Comparison of ENCODE assay signal across 10 cellular contexts in the genomic region with DNA sequence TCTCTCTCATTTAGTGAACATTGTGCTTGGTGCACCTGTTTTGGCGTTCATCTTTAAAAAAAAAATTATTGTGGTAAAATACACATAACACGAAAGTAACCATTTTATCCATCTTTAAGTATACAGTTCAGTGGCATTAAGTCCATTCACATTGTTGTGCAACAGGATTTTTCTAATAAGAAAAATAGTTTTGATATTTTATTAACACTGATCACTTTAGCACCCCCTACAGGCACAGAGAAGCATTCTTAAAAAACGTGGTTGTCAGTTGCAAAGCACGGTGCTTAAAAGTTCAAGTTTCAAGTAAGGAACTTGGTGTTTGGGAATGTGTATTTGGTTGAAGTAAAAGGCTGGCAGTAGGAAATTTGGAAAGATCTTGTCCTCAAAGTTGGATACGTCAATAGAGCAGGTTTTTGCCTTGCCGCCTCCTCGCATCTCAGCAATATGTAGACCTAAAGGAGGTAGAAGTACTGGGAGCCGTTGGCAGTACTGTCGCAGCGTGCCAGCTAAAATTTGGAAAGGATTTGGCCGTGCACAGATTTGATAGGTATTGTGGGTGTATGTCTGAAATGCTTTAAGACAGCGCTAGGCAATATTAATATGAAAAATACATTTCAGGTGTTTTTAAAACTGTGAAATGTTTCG.
A peak's percentile ranks its signal among the peaks of the same experiment; 100 is the strongest.
DNase-seq lines count a peak whose midpoint lies in the region; TF ChIP-seq lines count a peak whose summit lies in the region.
"Had no signal": no experiment of that assay in that cellular context is flagged by ENCODE, and none has a peak within 500 bp of the region (broad histone marks: within the 10 kb centered on the region; RNA-seq: fewer than 3 reads in every experiment).

No MANE protein-coding gene starts in this region.

- H3K4me1 ChIP-seq in A673 (ENCODE audit: insufficient read depth, low read length, poor library complexity, severe bottlenecking): no peaks in the 10 kb centered on the region
- no peaks in the 10 kb centered on the region for H3K4me1 ChIP-seq in mesenchymal stem cell (ENCODE audit: control insufficient read depth, insufficient read depth, low read depth, low read length)

- H3K36me3 ChIP-seq in A673 (ENCODE audit: insufficient read depth, low read length, poor library complexity, severe bottlenecking): no peaks in the 10 kb centered on the region
- no peaks in the 10 kb centered on the region for H3K36me3 ChIP-seq in SU-DHL-6 (ENCODE audit: low read length)
- H3K36me3 ChIP-seq in mesenchymal stem cell (ENCODE audit: control insufficient read depth in 1 of 2, insufficient read depth in 2 of 2, low read depth in 1 of 2, low read length in 2 of 2): peaks cover 4 to 28% of the 10 kb centered on the region in 2 experiments

- no peak overlapping the region for H3K18ac ChIP-seq in mesenchymal stem cell (ENCODE audit: low read depth in 1 of 2, low read length in 2 of 2)

- peaks cover 5% of the 10 kb centered on the region for H3K9me3 Mint-ChIP-seq in activated CD4-positive, alpha-beta T cell treated with anti-CD3 and anti-CD28 coated beads, Interleukin-2, amount 10 ng/mL, durations not matched to agents 24 days and 14 days

- H3K9ac ChIP-seq in SU-DHL-6 (ENCODE audit: low read length): no peak overlapping the region
- H3K9ac ChIP-seq in mesenchymal stem cell (ENCODE audit: low read length): no peak overlapping the region

- no peak overlapping the region for H3K4ac ChIP-seq in mesenchymal stem cell (ENCODE audit: low read depth in 1 of 2, low read length in 2 of 2)

- H3K9me3 ChIP-seq in A673 (ENCODE audit: low read depth, low read length, poor library complexity, severe bottlenecking): no peaks in the 10 kb centered on the region
- H3K9me3 ChIP-seq in SU-DHL-6 (ENCODE audit: insufficient read depth, low read length): no peaks in the 10 kb centered on the region
- peaks cover 7% of the 10 kb centered on the region for H3K9me3 ChIP-seq in mesenchymal stem cell (ENCODE audit: control insufficient read depth, low read length)

- H2AFZ ChIP-seq in SU-DHL-6 (ENCODE audit: low read depth, low read length, severe bottlenecking) (no peak overlapping the region), mesenchymal stem cell (ENCODE audit: low read depth, low read length) (no peak overlapping the region)

- H3K4me2 ChIP-seq in SU-DHL-6 (ENCODE audit: low read depth, low read length, poor library complexity, severe bottlenecking): no peak overlapping the region
- no peak overlapping the region for H3K4me2 ChIP-seq in mesenchymal stem cell (ENCODE audit: low read length, poor library complexity, severe bottlenecking)

- 83% methylated on average over 8 of the region's 13 CpGs for WGBS in mesenchymal stem cell

- H2BK12ac ChIP-seq in mesenchymal stem cell (ENCODE audit: low read length in 2 of 2): no peak overlapping the region

- no peaks in the 10 kb centered on the region for H4K20me1 ChIP-seq in SU-DHL-6 (ENCODE audit: low read depth, low read length)

- no peaks in the 10 kb centered on the region for H3K79me1 ChIP-seq in mesenchymal stem cell (replicated peaks; ENCODE audit: low read length, poor library complexity, severe bottlenecking)

- H3K4me1 Mint-ChIP-seq in activated CD4-positive, alpha-beta T cell treated with anti-CD3 and anti-CD28 coated beads, Interleukin-2, amount 10 ng/mL, durations not matched to agents 24 days and 14 days: peaks cover 6% of the 10 kb centered on the region

- H3K27ac Mint-ChIP-seq in activated CD4-positive, alpha-beta T cell treated with anti-CD3 and anti-CD28 coated beads, Interleukin-2, amount 10 ng/mL, durations not matched to agents 24 days and 14 days: no peak overlapping the region

- no peak overlapping the region for H2BK120ac ChIP-seq in mesenchymal stem cell (ENCODE audit: low read depth, low read length)

- H2BK15ac ChIP-seq in mesenchymal stem cell (ENCODE audit: low read depth, poor library complexity, severe bottlenecking): no peak overlapping the region

- POLR2A ChIA-PET in A673 (lab: Charles Lee; ENCODE audit: low non-redundant PET): no interaction called here

- no peak overlapping the region for H4K8ac ChIP-seq in mesenchymal stem cell (ENCODE audit: low read length)

- no peak overlapping the region for H3K14ac ChIP-seq in mesenchymal stem cell (ENCODE audit: low read length in 2 of 2)

- TF ChIP-seq CTCF in A673 (conservative IDR thresholded peaks at IDR 0.05; ENCODE audit: low read depth, low read length) (peak; percentile 78), GM12864 (IDR thresholded peaks at IDR 0.05; ENCODE audit: low read depth, low read length, missing control alignments) (peak; percentile 30), SU-DHL-6 (IDR thresholded peaks at IDR 0.05; ENCODE audit: insufficient read depth, low read length, poor library complexity, severe bottlenecking) (peak; percentile 72)

- CTCF ChIA-PET in A673 (lab: Charles Lee): no interaction called here

- no peaks in the 10 kb centered on the region for H3K27me3 Mint-ChIP-seq in activated CD4-positive, alpha-beta T cell treated with anti-CD3 and anti-CD28 coated beads, Interleukin-2, amount 10 ng/mL, durations not matched to agents 24 days and 14 days

- no peak overlapping the region for H4K91ac ChIP-seq in mesenchymal stem cell (ENCODE audit: low read length)

- H3K27ac ChIP-seq in A673 (ENCODE audit: low read depth, low read length, poor library complexity, severe bottlenecking) (no peak overlapping the region), SU-DHL-6 (ENCODE audit: low read depth, low read length) (no peak overlapping the region), mesenchymal stem cell (ENCODE audit: low read length, poor library complexity, severe bottlenecking) (no peak overlapping the region)

- H3K79me2 ChIP-seq in SU-DHL-6 (ENCODE audit: insufficient read depth, low read length): no peaks in the 10 kb centered on the region

- no peaks in the 10 kb centered on the region for H3K9me2 ChIP-seq in SU-DHL-6 (replicated peaks; ENCODE audit: insufficient read depth, low read length)

- H3F3A ChIP-seq in SU-DHL-6 (ENCODE audit: insufficient read depth): no peaks in the 10 kb centered on the region

- intact Hi-C loops in A673 (cut with micrococcal nuclease; ENCODE audit: unreplicated experiment): no loop called here
- intact Hi-C loops in activated CD4-positive, alpha-beta T cell treated with anti-CD3 and anti-CD28 coated beads, Interleukin-2, amount 10 ng/mL, durations not matched to agents 24 days and 14 days (cut with micrococcal nuclease): no loop called here

- DNase-seq in A673 (ENCODE audit: low spot score) (peak; percentile 30), GM12864 (ENCODE audit: low read depth) (no peak), glomerular endothelial cell (ENCODE audit: extremely low read depth, low read depth, low spot score) (peak; percentile 22), HuH-7.5 (ENCODE audit: low spot score) (no peak), AG08396 (ENCODE audit: low spot score) (no peak), mesenchymal stem cell (no peak)
- no peak for DNase-seq in activated CD4-positive, alpha-beta T cell treated with anti-CD3 and anti-CD28 coated beads, Interleukin-2, amount 10 ng/mL, durations not matched to agents 24 days and 14 days
- DNase-seq: stimulated activated naive CD8-positive, alpha-beta T cell treated with anti-CD3 and anti-CD28 coated beads, Interleukin-15, Interleukin-2, amounts not matched to agents 100 U/mL and 50 U/mL, for 24 hours; SW 1271 had no signal

- no TSS peak for BruUV-seq in A673 (replicated peaks; lab: Mats Ljungman, UMichigan)

- H3K27me3 ChIP-seq in A673 (replicated peaks; ENCODE audit: insufficient read depth, low read depth, low read length, poor library complexity): no peaks in the 10 kb centered on the region
- H3K27me3 ChIP-seq in SU-DHL-6 (ENCODE audit: low read length): no peaks in the 10 kb centered on the region
- H3K27me3 ChIP-seq in mesenchymal stem cell (ENCODE audit: control insufficient read depth in 1 of 2, insufficient read depth in 1 of 2, low read length in 2 of 2): no peaks in the 10 kb centered on the region

- no peak overlapping the region for H2AK5ac ChIP-seq in mesenchymal stem cell (ENCODE audit: low read length, severe bottlenecking)

- H3K4me3 ChIP-seq in A673 (ENCODE audit: low read depth, low read length, poor library complexity, severe bottlenecking) (no peak overlapping the region), GM12864 (ENCODE audit: low read depth, low read length) (no peak overlapping the region), SU-DHL-6 (ENCODE audit: insufficient read depth, low read length, poor library complexity, severe bottlenecking) (no peak overlapping the region), mesenchymal stem cell (ENCODE audit: insufficient read depth in 1 of 2, low read depth in 1 of 2, low read length in 2 of 2) (no peak overlapping the region)

- no peak overlapping the region for H3K23ac ChIP-seq in mesenchymal stem cell (ENCODE audit: low read length in 2 of 2)

- no peak overlapping the region for H3K4me3 Mint-ChIP-seq in activated CD4-positive, alpha-beta T cell treated with anti-CD3 and anti-CD28 coated beads, Interleukin-2, amount 10 ng/mL, durations not matched to agents 24 days and 14 days

- no peak overlapping the region for H2BK5ac ChIP-seq in mesenchymal stem cell (ENCODE audit: low read depth, low read length, poor library complexity, severe bottlenecking)

- peaks cover 17% of the 10 kb centered on the region for H3K36me3 Mint-ChIP-seq in activated CD4-positive, alpha-beta T cell treated with anti-CD3 and anti-CD28 coated beads, Interleukin-2, amount 10 ng/mL, durations not matched to agents 24 days and 14 days (ENCODE audit: low read depth)

Comparison
In these comparisons a context has a peak if more than half of its experiments do, and no peak if none do; other contexts are left out.
1. DNase-seq: peak in A673 (single experiment) and glomerular endothelial cell (single experiment); none in GM12864 (single experiment), HuH-7.5 (single experiment), activated CD4-positive, alpha-beta T cell treated with anti-CD3 and anti-CD28 coated beads, Interleukin-2, amount 10 ng/mL, durations not matched to agents 24 days and 14 days (single experiment), AG08396 (single experiment) and mesenchymal stem cell (single experiment).
2. Peak in every context shown above with its lines, with median percentiles within 50 percentile points of each other: CTCF ChIP-seq.